ENCODE assay signal across 18 cellular contexts in genomic region chr6:11722224-11722623, GRCh38. TPM values are rescaled to one million over a fixed set of nuclear protein-coding genes. Genes with fewer than 3 reads are reported as not detected.
DNase-seq lines count a peak whose midpoint lies in the region; ATAC-seq, FAIRE-seq and TF ChIP-seq lines count a peak whose summit lies in the region.
"Had no signal": no experiment of that assay in that cellular context is flagged by ENCODE, and none has a peak within 500 bp of the region (broad histone marks: within the 10 kb centered on the region; RNA-seq: fewer than 3 reads in every experiment).

No MANE protein-coding gene starts in this region.

- no peak overlapping the region for H2AFZ ChIP-seq in MM.1S (ENCODE audit: low read length)
- H2AFZ ChIP-seq: GM23338 had no signal

- no peaks in the 10 kb centered on the region for H3K27me3 ChIP-seq in CD4-positive, alpha-beta T cell (ENCODE audit: control insufficient read depth, insufficient read depth, low read length)
- H3K27me3 ChIP-seq in MM.1S (replicated peaks; ENCODE audit: insufficient read depth, low read length), result no peaks in the 10 kb centered on the region
- H3K27me3 ChIP-seq: gastrocnemius medialis, right lobe of liver had no signal

- peaks cover under 1% of the 10 kb centered on the region; the same call in 1 of the 2 replicates for H3F3A ChIP-seq in MM.1S (ENCODE audit: insufficient read depth, low read length)

- no peak for TF ChIP-seq CTCF in CD4-positive, alpha-beta T cell (IDR thresholded peaks at IDR 0.05)
- TF ChIP-seq CTCF in MM.1S (IDR thresholded peaks at IDR 0.05; ENCODE audit: low read length), result peak; percentile 29

- H3K9me3 Mint-ChIP-seq in CD4-positive, alpha-beta T cell, result no peaks in the 10 kb centered on the region
- H3K9me3 Mint-ChIP-seq: activated T-helper 2 cell treated with anti-CD3 and anti-CD28 coated beads, Interferon-gamma antibody, Interleukin-2, Interleukin-4, amounts not matched to agents 10 μg/mL and 5 μg/mL and 100 μg/mL, durations not matched to agents 14 hours and 24 hours and 36 hours had no signal

- no peak for FAIRE-seq in HTR-8/SVneo (lab: Jason Lieb, UNC)
- FAIRE-seq: colon had no signal

- peak overlapping the region; percentile 60; the same call in 1 of the 2 replicates for H3K9ac ChIP-seq in MM.1S (ENCODE audit: low read length)

- peaks cover 52% of the 10 kb centered on the region for H3K36me3 Mint-ChIP-seq in CD4-positive, alpha-beta T cell (ENCODE audit: low read depth)

- no peak for DNase-seq in CD4-positive, alpha-beta T cell
- DNase-seq in MM.1S (peak; percentile 59), left colon (no peak), NCI-H2029 treated with DMSO at 0.1 percent for 48 hours (lab: John Stamatoyannopoulos, UW) (no peak), HTR-8/SVneo (ENCODE audit: insufficient read length, low spot score) (no peak)
- DNase-seq: AML-193; gastrocnemius medialis; NCI-H2227 treated with DMSO at 0.1 percent for 48 hours; right lobe of liver; SHP77 treated with DMSO at 0.1 percent for 48 hours; stimulated activated CD4-positive, alpha-beta T cell treated with anti-CD3 and anti-CD28 coated beads, Interleukin-1b, Interleukin-23, amount 100 ng/mL, for 48 hours had no signal

- ATAC-seq in CD4-positive, alpha-beta T cell (ENCODE audit: poor library complexity), result peak; percentile 59
- peak; percentile 60 for ATAC-seq in GM18498 (IDR thresholded peaks at IDR 0.05; ENCODE audit: unreplicated experiment)
- ATAC-seq in left colon, result peak; percentile 61
- ATAC-seq in GM21526 (IDR thresholded peaks at IDR 0.05; ENCODE audit: low FRiP score, unreplicated experiment), result no peak
- ATAC-seq: gastrocnemius medialis, GM23338, left lobe of liver, right lobe of liver had no signal

- no peaks in the 10 kb centered on the region for H4K20me1 ChIP-seq in MM.1S (ENCODE audit: insufficient read depth, low read length)

- intact Hi-C loops in CD4-positive, alpha-beta T cell (cut with DNase I, micrococcal nuclease), result loop anchor here in 1 of 2 experiments (10.0 kb wide), 1 partner anchor 353 kb away; no protein-coding TSS in a partner anchor
- intact Hi-C loops in left colon (cut with DNase I, micrococcal nuclease), result no loop called here

- no peaks in the 10 kb centered on the region for H3K9me2 ChIP-seq in MM.1S (replicated peaks; ENCODE audit: insufficient read depth, low read length)

- H3K79me2 ChIP-seq in MM.1S (ENCODE audit: low read length), result peaks cover 38% of the 10 kb centered on the region

- H3K4me3 ChIP-seq in MM.1S (ENCODE audit: low read length), result peak overlapping the region; percentile 33; the same call in 1 of the 2 replicates
- H3K4me3 ChIP-seq: gastrocnemius medialis, GM23338, right lobe of liver, thoracic aorta had no signal

- no peak overlapping the region for H3K27ac ChIP-seq in CD4-positive, alpha-beta T cell (ENCODE audit: low read depth, low read length)
- H3K27ac ChIP-seq in MM.1S (ENCODE audit: low read length), result peak overlapping the region; percentile 78
- H3K27ac ChIP-seq: gastrocnemius medialis, right lobe of liver, thoracic aorta had no signal

- no peaks in the 10 kb centered on the region; the same call in none of the 2 replicates for H3K36me3 ChIP-seq in MM.1S (replicated peaks; ENCODE audit: insufficient read depth, low read length)
- H3K36me3 ChIP-seq: gastrocnemius medialis, right lobe of liver, thoracic aorta had no signal

- peaks cover 51% of the 10 kb centered on the region for H3K4me1 Mint-ChIP-seq in CD4-positive, alpha-beta T cell (ENCODE audit: low read depth)

- peak overlapping the region; percentile 18 for H3K4me3 Mint-ChIP-seq in CD4-positive, alpha-beta T cell
- H3K4me3 Mint-ChIP-seq: GM23338 had no signal

- H3K4me2 ChIP-seq in MM.1S (ENCODE audit: low read depth, low read length), result peak overlapping the region; percentile 53; the same call in 1 of the 2 replicates
- H3K4me2 ChIP-seq: GM23338 had no signal

- CTCF ChIA-PET in CD4-positive, alpha-beta T cell (lab: Charles Lee), result no interaction called here

- peak overlapping the region; percentile 58 for H3K27ac Mint-ChIP-seq in CD4-positive, alpha-beta T cell
- H3K27ac Mint-ChIP-seq: activated T-helper 2 cell treated with anti-CD3 and anti-CD28 coated beads, Interferon-gamma antibody, Interleukin-2, Interleukin-4, amounts not matched to agents 10 μg/mL and 5 μg/mL and 100 μg/mL, durations not matched to agents 14 hours and 24 hours and 36 hours; GM23338 had no signal

- H3K4me1 ChIP-seq in MM.1S (ENCODE audit: low read length), result peaks cover 4% of the 10 kb centered on the region; the same call in 1 of the 2 replicates
- H3K4me1 ChIP-seq: gastrocnemius medialis, right lobe of liver had no signal

- no peaks in the 10 kb centered on the region for H3K9me3 ChIP-seq in CD4-positive, alpha-beta T cell (ENCODE audit: control insufficient read depth, low read length)
- H3K9me3 ChIP-seq in MM.1S (replicated peaks; ENCODE audit: insufficient read depth, low read length), result no peaks in the 10 kb centered on the region
- H3K9me3 ChIP-seq: gastrocnemius medialis, right lobe of liver, thoracic aorta had no signal

- H3K27me3 Mint-ChIP-seq in CD4-positive, alpha-beta T cell, result no peaks in the 10 kb centered on the region

- POLR2A ChIA-PET in CD4-positive, alpha-beta T cell (lab: Charles Lee), result interaction anchor here (1.7 to 2.8 kb wide), 4 partner anchors 8 to 287 kb away, joined by 4 to 12 read pairs (median 8); no protein-coding TSS in a partner anchor

RNA-seq across cellular contexts. Expression of gene ADTRP, which starts 56.4 kb away (rescaled TPM):
- 10 to 100 TPM; 14.3 to 15.2 TPM for total RNA-seq in CD4-positive, alpha-beta T cell
- 100 to 1,000 TPM; 106 to 124 TPM for total RNA-seq in left colon
- total RNA-seq: GM23338, thoracic aorta had no signal

Comparison
In these comparisons a context has a peak if more than half of its experiments do, and no peak if none do; other contexts are left out.
1. RNA of gene ADTRP, which starts 56.4 kb away (total RNA-seq): 106 to 124 TPM in left colon; 14.3 to 15.2 TPM in CD4-positive, alpha-beta T cell; every median in the first group is over 4 times any median in the second.